In the genomic region with DNA sequence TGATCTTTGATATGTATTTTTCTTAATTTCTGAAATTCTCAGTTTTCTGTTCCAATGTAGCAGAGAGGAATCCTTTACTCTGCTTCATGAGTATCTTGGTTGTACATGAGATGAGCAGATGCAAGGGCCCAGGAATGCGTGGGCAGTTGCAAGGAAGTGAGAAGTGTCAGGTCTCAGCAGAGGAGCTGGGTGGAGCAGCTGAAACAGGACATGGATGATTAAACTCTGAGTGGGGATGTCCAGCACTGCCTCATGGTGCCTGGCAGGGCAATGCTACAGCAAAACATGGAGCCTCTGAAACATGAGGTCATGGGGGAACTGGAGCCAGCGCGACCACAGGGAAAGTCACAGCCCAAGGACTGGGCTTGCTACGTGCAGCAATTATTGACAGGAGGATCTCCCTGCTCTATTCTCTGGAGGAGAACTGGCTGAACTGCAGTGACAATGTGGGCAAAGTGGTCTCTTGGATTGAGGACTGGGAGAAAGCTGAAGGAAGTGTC, we compare ENCODE assay signal across 9 cellular contexts. TPM values are rescaled to one million over a fixed set of nuclear protein-coding genes. Genes with fewer than 3 reads are reported as not detected.
DNase-seq lines count a peak whose midpoint lies in the region; ATAC-seq and TF ChIP-seq lines count a peak whose summit lies in the region.
"Had no signal": no experiment of that assay in that cellular context is flagged by ENCODE, and none has a peak within 500 bp of the region (broad histone marks: within the 10 kb centered on the region; RNA-seq: fewer than 3 reads in every experiment).

No MANE protein-coding gene starts in this region.

- ATAC-seq in GM18868 (IDR thresholded peaks at IDR 0.05; ENCODE audit: unreplicated experiment), result peak; percentile 71
- peak; percentile 88 for ATAC-seq in HG02981 (IDR thresholded peaks at IDR 0.05; ENCODE audit: unreplicated experiment)

- no peak overlapping the region for H3K4me3 ChIP-seq in right atrium auricular region
- no peak overlapping the region for H3K4me3 ChIP-seq in Peyer's patch
- H3K4me3 ChIP-seq: adrenal gland had no signal

- H3K36me3 ChIP-seq in right atrium auricular region, result no peaks in the 10 kb centered on the region
- H3K36me3 ChIP-seq in Peyer's patch, result no peaks in the 10 kb centered on the region
- H3K36me3 ChIP-seq: adrenal gland had no signal

- TF ChIP-seq CTCF in right atrium auricular region (IDR thresholded peaks at IDR 0.05) (no peak), Peyer's patch (IDR thresholded peaks at IDR 0.05) (no peak)

- DNase-seq in A172 (ENCODE audit: low spot score), result peak; percentile 69
- peak; percentile 6 for DNase-seq in T1000 (lab: John Stamatoyannopoulos, UW)
- DNase-seq in right atrium auricular region (ENCODE audit: low spot score), result peak; percentile 71
- peak; percentile 59 for DNase-seq in stromal cell of bone marrow (ENCODE audit: low read depth)
- DNase-seq in Peyer's patch, result no peak
- no peak for DNase-seq in dermis blood vessel endothelial cell

- H3K9me3 ChIP-seq in right atrium auricular region (no peaks in the 10 kb centered on the region), Peyer's patch (no peaks in the 10 kb centered on the region)
- H3K9me3 ChIP-seq: adrenal gland had no signal

- TF ChIP-seq POLR2A in Peyer's patch (IDR thresholded peaks at IDR 0.05), result no peak

- no peaks in the 10 kb centered on the region for H3K27me3 ChIP-seq in right atrium auricular region
- no peaks in the 10 kb centered on the region for H3K27me3 ChIP-seq in Peyer's patch
- H3K27me3 ChIP-seq: adrenal gland had no signal

- H3K4me1 ChIP-seq in right atrium auricular region, result peaks cover 0 to 38% of the 10 kb centered on the region in 2 donors
- no peaks in the 10 kb centered on the region for H3K4me1 ChIP-seq in Peyer's patch

- H3K27ac ChIP-seq in right atrium auricular region (peak overlapping the region; percentile 40 to 48), Peyer's patch (no peak overlapping the region)

RNA-seq across cellular contexts. Expression of gene COLGALT2, which starts 48.4 kb away (rescaled TPM):
- total RNA-seq in A172 (2014; rRNA removed; shearing (Covaris generic)), result 1.1 and 1.2 TPM in 2 replicates
- total RNA-seq in right atrium auricular region (1 to 10 TPM; 4.2 to 4.9 TPM), Peyer's patch (1 to 10 TPM in 1 of 4 donors, under 1 TPM in 1, not detected in 2; 0.80 to 1.5 TPM), dermis blood vessel endothelial cell (0.14 TPM in 1 of 2 replicates, not detected in the other)

Comparison
In these comparisons a context has a peak if more than half of its experiments do, and no peak if none do; other contexts are left out.
1. DNase-seq: peak in A172 (single experiment), T1000 (single experiment), right atrium auricular region (single experiment) and stromal cell of bone marrow (single experiment); none in Peyer's patch (0 of 3) and dermis blood vessel endothelial cell (single experiment).
2. H3K27ac ChIP-seq: peak in right atrium auricular region (2 of 2); none in Peyer's patch (0 of 4).